ENCODE assay signal across 9 cellular contexts in the genomic region with DNA sequence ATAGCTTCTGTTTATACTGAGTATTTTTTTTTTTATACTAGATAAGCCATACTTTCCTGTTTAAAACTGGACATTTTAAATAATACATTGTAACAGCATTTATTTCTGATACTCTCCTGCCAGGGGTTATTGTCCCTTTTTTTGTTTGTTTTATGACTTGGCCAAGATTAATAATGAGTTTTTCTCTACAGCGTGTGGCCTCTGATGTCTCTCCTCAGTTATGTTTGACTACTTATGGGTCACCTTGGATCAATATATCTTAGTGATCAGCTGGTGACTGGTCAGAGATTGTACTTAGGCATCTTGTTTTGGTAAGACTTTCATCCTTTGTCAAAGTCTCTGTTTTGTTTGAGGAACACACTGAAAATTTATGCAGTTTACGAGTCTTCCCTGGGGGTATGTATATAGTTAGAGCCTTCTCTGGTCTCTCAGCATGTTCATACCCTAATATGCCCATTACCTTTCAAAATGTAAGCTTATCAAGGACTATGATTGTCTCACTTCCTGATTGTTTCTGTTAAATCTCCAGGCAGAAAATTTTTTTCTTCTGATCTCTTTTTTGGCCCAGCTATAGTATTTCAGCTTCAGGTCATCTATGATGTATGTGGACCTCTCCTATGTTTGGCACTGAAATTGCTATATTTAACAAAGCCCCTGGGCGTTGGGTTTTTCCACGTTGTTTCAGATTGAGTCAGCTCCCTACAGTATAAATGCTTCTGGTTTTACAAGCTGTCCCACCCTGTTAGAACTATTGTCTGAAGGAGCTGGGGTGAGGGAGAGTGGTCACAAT.
DNase-seq lines count a peak whose midpoint lies in the region; ATAC-seq lines count a peak whose summit lies in the region.
"Had no signal": no experiment of that assay in that cellular context is flagged by ENCODE, and none has a peak within 500 bp of the region (broad histone marks: within the 10 kb centered on the region; RNA-seq: fewer than 3 reads in every experiment).

No MANE protein-coding gene starts in this region.

- H3K36me3 Mint-ChIP-seq in naive thymus-derived CD8-positive, alpha-beta T cell: peaks cover 55 to 73% (median 60%) of the 10 kb centered on the region in 3 donors

- H3K27ac Mint-ChIP-seq in naive thymus-derived CD8-positive, alpha-beta T cell: no peak overlapping the region
- H3K27ac Mint-ChIP-seq: brain had no signal

- H3K27me3 Mint-ChIP-seq in naive thymus-derived CD8-positive, alpha-beta T cell: no peaks in the 10 kb centered on the region
- H3K27me3 Mint-ChIP-seq: brain had no signal

- DNase-seq in NCI-H69 (lab: John Stamatoyannopoulos, UW): peak; percentile 65
- DNase-seq in islet precursor cell: peak; percentile 67
- DNase-seq in stimulated activated CD4-positive, alpha-beta T cell treated with anti-CD3 and anti-CD28 coated beads, Interleukin-2, amount 100 ng/mL, for 48 hours: no peak
- DNase-seq in mesenteric fat pad (ENCODE audit: low spot score): no peak
- DNase-seq in NCI-H1694 treated with DMSO at 0.1 percent for 48 hours (lab: John Stamatoyannopoulos, UW): no peak
- DNase-seq in naive thymus-derived CD8-positive, alpha-beta T cell: no peak

- ATAC-seq in GM18858 (IDR thresholded peaks at IDR 0.05; ENCODE audit: unreplicated experiment): peak; percentile 64
- peak; percentile 70 for ATAC-seq in HG02571 (IDR thresholded peaks at IDR 0.05; ENCODE audit: unreplicated experiment)
- ATAC-seq in naive thymus-derived CD8-positive, alpha-beta T cell: no peak

- POLR2A ChIA-PET in naive thymus-derived CD8-positive, alpha-beta T cell (lab: Charles Lee): no interaction called here

- peaks cover 5 to 15% (median 10%) of the 10 kb centered on the region in 4 donors for H3K4me1 Mint-ChIP-seq in naive thymus-derived CD8-positive, alpha-beta T cell

- H3K4me3 Mint-ChIP-seq in naive thymus-derived CD8-positive, alpha-beta T cell: no peak overlapping the region
- H3K4me3 Mint-ChIP-seq: brain had no signal

- H3K9me3 Mint-ChIP-seq in naive thymus-derived CD8-positive, alpha-beta T cell: peaks cover 10 to 36% (median 19%) of the 10 kb centered on the region in 9 donors

Comparison
In these comparisons a context has a peak if more than half of its experiments do, and no peak if none do; other contexts are left out.
1. ATAC-seq: peak in GM18858 (single experiment) and HG02571 (single experiment); none in naive thymus-derived CD8-positive, alpha-beta T cell (0 of 2).
2. DNase-seq: peak in NCI-H69 (single experiment) and islet precursor cell (single experiment); none in stimulated activated CD4-positive, alpha-beta T cell treated with anti-CD3 and anti-CD28 coated beads, Interleukin-2, amount 100 ng/mL, for 48 hours (0 of 2), mesenteric fat pad (single experiment), NCI-H1694 treated with DMSO at 0.1 percent for 48 hours (single experiment) and naive thymus-derived CD8-positive, alpha-beta T cell (0 of 10).